ENCODE assay signal across 22 cellular contexts in genomic region chr21:39046236-39046911, GRCh38.
DNase-seq lines count a peak whose midpoint lies in the region; ATAC-seq, FAIRE-seq and TF ChIP-seq lines count a peak whose summit lies in the region.
"Had no signal": no experiment of that assay in that cellular context is flagged by ENCODE, and none has a peak within 500 bp of the region (broad histone marks: within the 10 kb centered on the region; RNA-seq: fewer than 3 reads in every experiment).

No MANE protein-coding gene starts in this region.

- no peaks in the 10 kb centered on the region for H3K36me3 Mint-ChIP-seq in osteocyte (ENCODE audit: unreplicated experiment)

- POLR2A ChIA-PET in RWPE1 (lab: Yijun Ruan, JAX; ENCODE audit: low non-redundant PET): no interaction called here

- TF ChIP-seq CTCF in RWPE1 (conservative IDR thresholded peaks at IDR 0.05; ENCODE audit: low read depth) (no peak), coronary artery (IDR thresholded peaks at IDR 0.05) (no peak), foreskin keratinocyte (conservative IDR thresholded peaks at IDR 0.05) (no peak), osteocyte (IDR thresholded peaks at IDR 0.05) (no peak), gastrocnemius medialis (IDR thresholded peaks at IDR 0.05 in 4 of 5, conservative IDR thresholded peaks at IDR 0.05 in 1 of 5) (no peak)

- intact Hi-C loops in gastrocnemius medialis (cut with DNase I; ENCODE audit: low total_unique reads): no loop called here

- no peak overlapping the region for H3K27ac Mint-ChIP-seq in osteocyte (ENCODE audit: unreplicated experiment)

- no peaks in the 10 kb centered on the region for H3K9me3 Mint-ChIP-seq in osteocyte (ENCODE audit: unreplicated experiment)

- H3K4me1 ChIP-seq in foreskin keratinocyte (peaks cover 49% of the 10 kb centered on the region), gastrocnemius medialis (peaks cover 12 to 14% of the 10 kb centered on the region in 2 donors), small intestine (ENCODE audit: control insufficient read depth in 2 of 2, insufficient read depth in 1 of 2, low read depth in 1 of 2, low read length in 1 of 2) (no peaks in the 10 kb centered on the region)
- H3K4me1 ChIP-seq: A549, BE2C, Peyer's patch had no signal

- H3K27ac ChIP-seq in RWPE1: peak overlapping the region; percentile 67
- no peak overlapping the region for H3K27ac ChIP-seq in coronary artery
- H3K27ac ChIP-seq in foreskin keratinocyte: peak overlapping the region; percentile 99
- no peak overlapping the region for H3K27ac ChIP-seq in gastrocnemius medialis
- H3K27ac ChIP-seq in small intestine (ENCODE audit: low read depth in 1 of 2, low read length in 1 of 2): no peak overlapping the region
- H3K27ac ChIP-seq: A549, Peyer's patch had no signal

- FAIRE-seq in small intestine (lab: Jason Lieb, UNC): no peak
- FAIRE-seq: A549 had no signal

- H3K27me3 Mint-ChIP-seq in osteocyte (ENCODE audit: unreplicated experiment): no peaks in the 10 kb centered on the region

- H3K4me3 ChIP-seq in coronary artery (no peak overlapping the region), gastrocnemius medialis (no peak overlapping the region), small intestine (ENCODE audit: low read depth in 1 of 2, low read length in 2 of 2) (no peak overlapping the region)
- H3K4me3 ChIP-seq: A549, MG63, Peyer's patch had no signal

- no peak for TF ChIP-seq POLR2A in gastrocnemius medialis (IDR thresholded peaks at IDR 0.05)

- 91 to 95% (median 93%) methylated on average over 9 of the region's 9 CpGs for WGBS in small intestine, 3 donors

- CTCF ChIA-PET in RWPE1 (lab: Yijun Ruan, JAX): no interaction called here

- in situ Hi-C loops in gastrocnemius medialis (cut with MboI; ENCODE audit: low sequenced_read_pairs in 4 of 4): no loop called here

- no peaks in the 10 kb centered on the region for H3K36me3 ChIP-seq in gastrocnemius medialis
- H3K36me3 ChIP-seq in small intestine (ENCODE audit: control insufficient read depth in 2 of 2, insufficient read depth in 2 of 2, low read length in 2 of 2): no peaks in the 10 kb centered on the region
- H3K36me3 ChIP-seq: BE2C, MG63, Peyer's patch had no signal

- H3K4me3 Mint-ChIP-seq in osteocyte (ENCODE audit: unreplicated experiment): no peak overlapping the region

- ATAC-seq in foreskin keratinocyte: no peak
- ATAC-seq in GM21367 (IDR thresholded peaks at IDR 0.05; ENCODE audit: unreplicated experiment): no peak
- no peak for ATAC-seq in gastrocnemius medialis
- ATAC-seq: A549 had no signal

- H3K27me3 ChIP-seq in foreskin keratinocyte (no peaks in the 10 kb centered on the region), gastrocnemius medialis (no peaks in the 10 kb centered on the region), small intestine (ENCODE audit: control insufficient read depth in 2 of 2, insufficient read depth in 2 of 2, low read length in 2 of 2) (no peaks in the 10 kb centered on the region)
- H3K27me3 ChIP-seq: BE2C, MG63, Peyer's patch had no signal

- peaks cover 12% of the 10 kb centered on the region for H3K4me1 Mint-ChIP-seq in osteocyte (ENCODE audit: unreplicated experiment)

- H3K9me3 ChIP-seq in gastrocnemius medialis (no peaks in the 10 kb centered on the region), small intestine (ENCODE audit: control insufficient read depth, low read depth) (no peaks in the 10 kb centered on the region)
- H3K9me3 ChIP-seq: A549, BE2C, MG63, Peyer's patch had no signal

- DNase-seq in RWPE1 (ENCODE audit: low spot score) (no peak), coronary artery (ENCODE audit: low spot score) (peak; percentile 64), foreskin keratinocyte (peak in 1 of 2 donors; percentile 70), osteocyte (ENCODE audit: extremely low spot score, unreplicated experiment) (peak; percentile 75), NCI-H345 (lab: John Stamatoyannopoulos, UW) (no peak), gastrocnemius medialis (no peak), small intestine (no peak)
- DNase-seq: BE2C, DMS79 treated with DMSO at 0.1 percent for 48 hours, H7, Kasumi-1, MG63, NCI-H1417, NCI-H1694 treated with DMSO at 0.1 percent for 48 hours, NCI-H2081 treated with DMSO at 0.1 percent for 48 hours, NCI-H2171 treated with DMSO at 0.1 percent for 48 hours, NCI-H446, NCI-H526, Peyer's patch, SHP77 had no signal

Comparison
In these comparisons a context has a peak if more than half of its experiments do, and no peak if none do; other contexts are left out.
1. DNase-seq: peak in coronary artery (single experiment) and osteocyte (single experiment); none in RWPE1 (single experiment), NCI-H345 (single experiment), gastrocnemius medialis (0 of 2) and small intestine (single experiment).
2. H3K27ac ChIP-seq: peak in RWPE1 (single experiment) and foreskin keratinocyte (single experiment); none in coronary artery (0 of 2), gastrocnemius medialis (0 of 4) and small intestine (0 of 2).